16 cellular contexts compared by ENCODE assay signal in the genomic region with DNA sequence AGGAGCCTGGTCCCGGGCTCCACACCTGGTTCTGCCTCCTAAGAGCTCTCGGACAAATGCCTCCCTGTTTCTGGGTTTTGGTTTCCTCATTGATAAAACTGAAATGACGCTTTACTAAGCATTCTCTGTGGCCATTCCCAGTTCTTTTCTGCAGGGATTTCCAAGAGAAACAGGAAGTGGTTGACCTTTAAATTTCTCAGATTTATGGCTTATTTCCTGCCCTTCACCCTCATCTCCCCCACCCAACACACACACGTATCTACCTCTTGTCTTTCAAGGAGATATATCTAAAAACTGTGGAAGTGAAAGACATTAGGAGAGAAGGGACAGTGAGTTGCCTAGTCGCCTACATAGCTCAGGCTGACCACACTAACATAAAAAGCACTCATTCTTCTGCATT. TPM values are rescaled to one million over a fixed set of nuclear protein-coding genes. Genes with fewer than 3 reads are reported as not detected.
DNase-seq lines count a peak whose midpoint lies in the region; ATAC-seq, FAIRE-seq and TF ChIP-seq lines count a peak whose summit lies in the region.
"Had no signal": no experiment of that assay in that cellular context is flagged by ENCODE, and none has a peak within 500 bp of the region (broad histone marks: within the 10 kb centered on the region; RNA-seq: fewer than 3 reads in every experiment).

No MANE protein-coding gene starts in this region.

- H2BK5ac ChIP-seq in mesenchymal stem cell (ENCODE audit: low read depth, low read length, poor library complexity, severe bottlenecking), result no peak overlapping the region

- WGBS in mesenchymal stem cell, result 20% methylated on average over 4 of the region's 5 CpGs
- 64% methylated on average over 5 of the region's 5 CpGs for WGBS in smooth muscle cell (ENCODE audit: low lambda C conversion rate)

- H2BK120ac ChIP-seq in mesenchymal stem cell (ENCODE audit: low read depth, low read length), result peak overlapping the region; percentile 80

- H3K14ac ChIP-seq in mesenchymal stem cell (ENCODE audit: low read length in 2 of 2), result no peak overlapping the region

- H3K27ac ChIP-seq in mesenchymal stem cell (ENCODE audit: low read length, poor library complexity, severe bottlenecking) (no peak overlapping the region), smooth muscle cell (ENCODE audit: low read depth) (no peak overlapping the region)
- H3K27ac ChIP-seq: SJCRH30 had no signal

- no peaks in the 10 kb centered on the region for H3K9me3 ChIP-seq in mesenchymal stem cell (ENCODE audit: control insufficient read depth, low read length)
- H3K9me3 ChIP-seq in smooth muscle cell (replicated peaks; ENCODE audit: low read depth), result no peaks in the 10 kb centered on the region
- H3K9me3 ChIP-seq: SJCRH30 had no signal

- H3K18ac ChIP-seq in mesenchymal stem cell (ENCODE audit: low read depth in 1 of 2, low read length in 2 of 2), result peak overlapping the region in 1 of 2 experiments; percentile 77

- no peak overlapping the region for H4K91ac ChIP-seq in mesenchymal stem cell (ENCODE audit: low read length)

- H2BK12ac ChIP-seq in mesenchymal stem cell (ENCODE audit: low read length in 2 of 2), result peak overlapping the region; percentile 12 to 51

- H2BK15ac ChIP-seq in mesenchymal stem cell (ENCODE audit: low read depth, poor library complexity, severe bottlenecking), result peak overlapping the region; percentile 85

- H4K8ac ChIP-seq in mesenchymal stem cell (ENCODE audit: low read length), result no peak overlapping the region

- TF ChIP-seq POLR2A in GM12892 (IDR thresholded peaks at IDR 0.05; ENCODE audit: low read depth, low read length), result no peak

- H3K4me3 ChIP-seq in astrocyte of the cerebellum (ENCODE audit: low read depth, low read length) (no peak overlapping the region), mesenchymal stem cell (ENCODE audit: insufficient read depth in 1 of 2, low read depth in 1 of 2, low read length in 2 of 2) (no peak overlapping the region), smooth muscle cell (no peak overlapping the region)
- H3K4me3 ChIP-seq: K562, SJCRH30 had no signal

- H3K4ac ChIP-seq in mesenchymal stem cell (ENCODE audit: low read depth in 1 of 2, low read length in 2 of 2), result peak overlapping the region in 1 of 2 experiments; percentile 8

- intact Hi-C loops in left ventricle myocardium superior (cut with micrococcal nuclease), result no loop called here

- no peak overlapping the region for H3K23ac ChIP-seq in mesenchymal stem cell (ENCODE audit: low read length in 2 of 2)

- peaks cover 4% of the 10 kb centered on the region for H3K4me1 ChIP-seq in mesenchymal stem cell (ENCODE audit: control insufficient read depth, insufficient read depth, low read depth, low read length)
- H3K4me1 ChIP-seq in smooth muscle cell (ENCODE audit: low read depth), result no peaks in the 10 kb centered on the region
- H3K4me1 ChIP-seq: SJCRH30 had no signal

- no peaks in the 10 kb centered on the region for H3K27me3 ChIP-seq in mesenchymal stem cell (ENCODE audit: control insufficient read depth in 1 of 2, insufficient read depth in 1 of 2, low read length in 2 of 2)
- no peaks in the 10 kb centered on the region for H3K27me3 ChIP-seq in smooth muscle cell (ENCODE audit: low read depth)
- H3K27me3 ChIP-seq: SJCRH30 had no signal

- no peak overlapping the region for H3K9ac ChIP-seq in mesenchymal stem cell (ENCODE audit: low read length)
- H3K9ac ChIP-seq in smooth muscle cell (ENCODE audit: low read depth), result no peak overlapping the region

- H3K4me2 ChIP-seq in mesenchymal stem cell (ENCODE audit: low read length, poor library complexity, severe bottlenecking) (no peak overlapping the region), smooth muscle cell (peak overlapping the region; percentile 56)

- no peaks in the 10 kb centered on the region for H3K79me1 ChIP-seq in mesenchymal stem cell (replicated peaks; ENCODE audit: low read length, poor library complexity, severe bottlenecking)

- ATAC-seq in left ventricle myocardium superior, result no peak
- ATAC-seq: K562 had no signal

- H3K36me3 ChIP-seq in mesenchymal stem cell (ENCODE audit: control insufficient read depth in 1 of 2, insufficient read depth in 2 of 2, low read depth in 1 of 2, low read length in 2 of 2) (no peaks in the 10 kb centered on the region), smooth muscle cell (ENCODE audit: low read depth) (no peaks in the 10 kb centered on the region)
- H3K36me3 ChIP-seq: SJCRH30 had no signal

- H2AFZ ChIP-seq in mesenchymal stem cell (ENCODE audit: low read depth, low read length) (no peak overlapping the region), smooth muscle cell (ENCODE audit: low read depth) (peak overlapping the region; percentile 33)

- no peak for TF ChIP-seq CTCF in astrocyte of the cerebellum (IDR thresholded peaks at IDR 0.05; ENCODE audit: low read depth, low read length, missing control alignments)
- no peak for TF ChIP-seq CTCF in smooth muscle cell (IDR thresholded peaks at IDR 0.05; ENCODE audit: borderline replicate concordance, insufficient read depth, poor library complexity, severe bottlenecking)

- no peak overlapping the region for H2AK5ac ChIP-seq in mesenchymal stem cell (ENCODE audit: low read length, severe bottlenecking)

- in situ Hi-C loops in astrocyte of the cerebellum (cut with HindIII; ENCODE audit: low sequenced_read_pairs), result no loop called here

- no peak for DNase-seq in GM12892 (ENCODE audit: insufficient read length)
- DNase-seq in astrocyte of the cerebellum (ENCODE audit: low read depth), result peak; percentile 2
- DNase-seq in mesenchymal stem cell, result peak; percentile 60
- no peak for DNase-seq in smooth muscle cell (lab: John Stamatoyannopoulos, UW; ENCODE audit: unreplicated experiment)
- no peak for DNase-seq in left ventricle myocardium superior
- DNase-seq in HUDEP-2 (lab: John Stamatoyannopoulos, UW; ENCODE audit: unreplicated experiment in 76 of 76), result no peak
- no peak for DNase-seq in NCI-H146 (lab: John Stamatoyannopoulos, UW)
- DNase-seq: ACHN; CD4-positive, CD25-positive, alpha-beta regulatory T cell; GDM1; NCI-H1105; NCI-H2029; NCI-H510A treated with DMSO at 0.1 percent for 48 hours; SJCRH30 had no signal

- H3K79me2 ChIP-seq in smooth muscle cell (ENCODE audit: low read depth), result no peaks in the 10 kb centered on the region

- FAIRE-seq in GM12892 (lab: Jason Lieb, UNC), result peak; percentile 67
- FAIRE-seq: H1, K562 had no signal

- H3F3A ChIP-seq in smooth muscle cell (ENCODE audit: low read depth), result no peaks in the 10 kb centered on the region

- no peaks in the 10 kb centered on the region for H4K20me1 ChIP-seq in smooth muscle cell (ENCODE audit: low read depth)

RNA-seq across cellular contexts. Expression of gene PIEZO2, which starts 53.0 kb away (rescaled TPM):
- polyA plus RNA-seq in GM12892 (2012; ENCODE audit: missing spikeins), result 28.0 TPM
- 87.2 TPM for polyA plus RNA-seq in mesenchymal stem cell (2013, experiment 1 of 2)
- 82.9 TPM for polyA plus RNA-seq in mesenchymal stem cell (2013, experiment 2 of 2)
- total RNA-seq in smooth muscle cell (4.7 and 10.4 TPM in 2 replicates), left ventricle myocardium superior (1.1 TPM)
- polyA plus RNA-seq in smooth muscle cell, result 1.3 and 2.3 TPM in 2 replicates
- total RNA-seq: CD4-positive, CD25-positive, alpha-beta regulatory T cell had no signal
- polyA plus RNA-seq: CD4-positive, CD25-positive, alpha-beta regulatory T cell had no signal

Comparison
In these comparisons a context has a peak if more than half of its experiments do, and no peak if none do; other contexts are left out.
1. DNase-seq: peak in astrocyte of the cerebellum (single experiment) and mesenchymal stem cell (single experiment); none in GM12892 (single experiment), smooth muscle cell (single experiment), left ventricle myocardium superior (single experiment), HUDEP-2 (0 of 76) and NCI-H146 (single experiment).